In the genomic region with DNA sequence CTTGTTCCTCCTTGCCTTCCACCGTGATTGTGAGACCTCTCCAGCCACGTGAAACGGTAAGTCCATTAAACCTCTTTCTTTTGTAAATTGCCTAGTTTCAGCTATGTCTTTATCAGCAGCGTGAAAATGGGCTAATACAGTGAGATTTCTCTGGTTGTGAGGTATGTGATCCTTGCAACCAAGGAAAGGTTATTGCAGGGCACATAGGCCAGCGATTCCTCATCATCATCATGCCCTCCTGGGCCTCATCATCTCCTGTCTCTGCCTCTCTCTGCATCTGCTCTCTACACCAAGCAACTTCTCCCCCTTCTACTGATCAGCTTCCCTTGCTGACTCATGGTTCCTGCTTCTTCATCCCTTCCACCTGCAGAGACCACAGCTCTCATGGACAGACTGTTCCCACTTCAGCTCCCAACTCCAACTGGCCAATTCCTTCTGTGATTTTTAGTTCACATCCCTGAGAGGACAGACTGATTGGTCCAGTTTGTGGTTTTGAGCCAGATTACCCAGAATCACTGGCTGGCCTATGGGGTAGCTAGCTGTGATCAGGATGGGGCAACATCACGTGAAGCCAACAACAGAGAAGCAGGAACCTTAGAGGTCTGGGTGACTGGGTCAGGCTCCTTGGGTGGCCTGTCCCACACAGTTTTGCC, we compare ENCODE assay signal across 22 cellular contexts. TPM values are rescaled to one million over a fixed set of nuclear protein-coding genes. Genes with fewer than 3 reads are reported as not detected.
A peak's percentile ranks its signal among the peaks of the same experiment; 100 is the strongest.
DNase-seq lines count a peak whose midpoint lies in the region; ATAC-seq and TF ChIP-seq lines count a peak whose summit lies in the region.
"Had no signal": no experiment of that assay in that cellular context is flagged by ENCODE, and none has a peak within 500 bp of the region (broad histone marks: within the 10 kb centered on the region; RNA-seq: fewer than 3 reads in every experiment).

No MANE protein-coding gene starts in this region.

- H3K4me1 Mint-ChIP-seq in endodermal cell: peaks cover 2% of the 10 kb centered on the region
- H3K4me1 Mint-ChIP-seq: T-cell had no signal

- H3K27ac Mint-ChIP-seq in endodermal cell: no peak overlapping the region
- H3K27ac Mint-ChIP-seq: CD4-positive, alpha-beta T cell; T-cell had no signal

- H3K27me3 Mint-ChIP-seq in endodermal cell (ENCODE audit: insufficient read depth): peaks cover 2% of the 10 kb centered on the region
- H3K27me3 Mint-ChIP-seq: CD4-positive, alpha-beta T cell; T-cell had no signal

- no peak overlapping the region for H3K27ac ChIP-seq in DND-41 (ENCODE audit: low read length)
- no peak overlapping the region for H3K27ac ChIP-seq in endodermal cell (ENCODE audit: low read depth, low read length)
- H3K27ac ChIP-seq in neuronal stem cell (replicated peaks; ENCODE audit: low read length): no peak overlapping the region
- H3K27ac ChIP-seq: GM23248, PC-9 had no signal

- no peak overlapping the region for H2BK5ac ChIP-seq in neuronal stem cell (ENCODE audit: low read length)

- H4K20me1 ChIP-seq in DND-41 (ENCODE audit: insufficient read depth, low read length): no peaks in the 10 kb centered on the region

- no peaks in the 10 kb centered on the region for H3K79me2 ChIP-seq in DND-41 (ENCODE audit: insufficient read depth, low read length)

- H2BK120ac ChIP-seq in neuronal stem cell (ENCODE audit: low read depth, low read length): no peak overlapping the region

- no peak overlapping the region for H3K23ac ChIP-seq in neuronal stem cell (ENCODE audit: low read depth, low read length, poor library complexity)

- no peak overlapping the region for H3K4me3 Mint-ChIP-seq in endodermal cell
- H3K4me3 Mint-ChIP-seq: CD4-positive, alpha-beta T cell; T-cell had no signal

- TF ChIP-seq CTCF in DND-41 (IDR thresholded peaks at IDR 0.05; ENCODE audit: borderline replicate concordance, extremely low read depth, low read length, poor library complexity, severe bottlenecking) (no peak), endodermal cell (conservative IDR thresholded peaks at IDR 0.05) (no peak)

- peaks cover 3% of the 10 kb centered on the region for H3K79me1 ChIP-seq in neuronal stem cell (ENCODE audit: low read depth, low read length)

- H3K4me3 ChIP-seq in DND-41 (ENCODE audit: low read depth in 1 of 2, low read length in 2 of 2) (no peak overlapping the region), endodermal cell (ENCODE audit: low read length) (peak overlapping the region; percentile 3), neuronal stem cell (ENCODE audit: low read length in 2 of 2) (no peak overlapping the region)
- H3K4me3 ChIP-seq: GM23248, PC-9 had no signal

- DNase-seq in DND-41 (no peak), LHCN-M2 (ENCODE audit: low read depth) (peak; percentile 47), endodermal cell (no peak), neuronal stem cell (ENCODE audit: low spot score) (no peak), NCI-H187 (lab: John Stamatoyannopoulos, UW) (no peak), GOT3 (lab: John Stamatoyannopoulos, UW) (no peak)
- DNase-seq: ACHN; Calu3; CD4-positive, alpha-beta T cell; DMS79; GM23248; MM.1S; NCI-H1417; NCI-H2029 treated with DMSO at 0.1 percent for 48 hours; NCI-H2171 treated with DMSO at 0.1 percent for 48 hours; NCI-H446 treated with DMSO at 0.1 percent for 48 hours; NCI-H748 treated with DMSO at 0.1 percent for 48 hours; PC-9; SK-N-SH; T-cell had no signal

- H3K9ac ChIP-seq in DND-41 (ENCODE audit: low read depth, low read length) (no peak overlapping the region), endodermal cell (ENCODE audit: extremely low read depth, low read length, poor library complexity, severe bottlenecking) (no peak overlapping the region), neuronal stem cell (ENCODE audit: low read depth, low read length, poor library complexity) (no peak overlapping the region)
- H3K9ac ChIP-seq: GM23248, SK-N-SH had no signal

- peak overlapping the region; percentile 47 for H2AK5ac ChIP-seq in neuronal stem cell (ENCODE audit: low read depth, low read length)

- H2AFZ ChIP-seq in DND-41 (ENCODE audit: low read depth, low read length) (no peak overlapping the region), neuronal stem cell (ENCODE audit: low read length) (no peak overlapping the region)
- H2AFZ ChIP-seq: GM23248, PC-9 had no signal

- no peaks in the 10 kb centered on the region for H3K4me1 ChIP-seq in DND-41 (ENCODE audit: insufficient read depth, low read length)
- H3K4me1 ChIP-seq in endodermal cell (ENCODE audit: control insufficient read depth, insufficient read depth, low read length): no peaks in the 10 kb centered on the region
- no peaks in the 10 kb centered on the region for H3K4me1 ChIP-seq in neuronal stem cell (ENCODE audit: control insufficient read depth in 2 of 2, insufficient read depth in 1 of 2, low read depth in 1 of 2, low read length in 2 of 2)

- H4K91ac ChIP-seq in neuronal stem cell (ENCODE audit: low read depth, low read length, poor library complexity): peak overlapping the region; percentile 69

- no peaks in the 10 kb centered on the region for H3K27me3 ChIP-seq in DND-41 (ENCODE audit: insufficient read depth, low read length, poor library complexity)
- no peaks in the 10 kb centered on the region for H3K27me3 ChIP-seq in endodermal cell (ENCODE audit: control insufficient read depth, insufficient read depth, low read length, poor library complexity, severe bottlenecking)
- no peaks in the 10 kb centered on the region for H3K27me3 ChIP-seq in neuronal stem cell (ENCODE audit: control insufficient read depth in 3 of 3, insufficient read depth in 3 of 3, low read depth in 1 of 3, low read length in 3 of 3)

- ATAC-seq in DND-41 (ENCODE audit: insufficient read depth, low read depth) (peak; percentile 48; the same call in 2 of the 3 replicates), GM18520 (IDR thresholded peaks at IDR 0.05; ENCODE audit: unreplicated experiment) (no peak)
- ATAC-seq: Right ventricle myocardium inferior, T-cell had no signal

- H3K14ac ChIP-seq in neuronal stem cell (ENCODE audit: low read length): no peak overlapping the region

- no peak overlapping the region for H3K4ac ChIP-seq in neuronal stem cell (ENCODE audit: low read length)

- no peak overlapping the region for H2BK15ac ChIP-seq in neuronal stem cell (ENCODE audit: low read length)

- H3K36me3 ChIP-seq in DND-41 (ENCODE audit: insufficient read depth, low read length) (no peaks in the 10 kb centered on the region), endodermal cell (ENCODE audit: control insufficient read depth, insufficient read depth, low read length) (no peaks in the 10 kb centered on the region), neuronal stem cell (replicated peaks in 1 of 2; ENCODE audit: control insufficient read depth in 2 of 2, insufficient read depth in 2 of 2, low read length in 2 of 2) (peaks cover 11 to 12% of the 10 kb centered on the region in 2 donors)

- H3K36me3 Mint-ChIP-seq in endodermal cell (ENCODE audit: low read depth): peaks cover 5% of the 10 kb centered on the region
- H3K36me3 Mint-ChIP-seq: T-cell had no signal

- no peak overlapping the region for H3K4me2 ChIP-seq in DND-41 (ENCODE audit: insufficient read depth, low read length)
- H3K4me2 ChIP-seq in neuronal stem cell (ENCODE audit: insufficient read depth, low read length, poor library complexity, severe bottlenecking): no peak overlapping the region
- H3K4me2 ChIP-seq: PC-9, SK-N-SH had no signal

- no peak overlapping the region for H3K18ac ChIP-seq in neuronal stem cell (ENCODE audit: low read length)

- H2BK12ac ChIP-seq in neuronal stem cell (ENCODE audit: low read length): no peak overlapping the region

- H3K9me3 Mint-ChIP-seq in endodermal cell: peaks cover 14% of the 10 kb centered on the region
- H3K9me3 Mint-ChIP-seq: CD4-positive, alpha-beta T cell; T-cell had no signal

- H4K8ac ChIP-seq in neuronal stem cell (ENCODE audit: low read depth, low read length): peak overlapping the region; percentile 95

- H3K9me3 ChIP-seq in DND-41 (ENCODE audit: insufficient read depth, low read length, severe bottlenecking) (peaks cover 4% of the 10 kb centered on the region), endodermal cell (ENCODE audit: control insufficient read depth, low read length) (peaks cover 7% of the 10 kb centered on the region), neuronal stem cell (replicated peaks in 1 of 2; ENCODE audit: control insufficient read depth in 2 of 2, insufficient read depth in 1 of 2, low read depth in 1 of 2, low read length in 2 of 2) (peaks cover 0 to 4% of the 10 kb centered on the region in 2 donors)
- H3K9me3 ChIP-seq: SK-N-SH had no signal

- WGBS in endodermal cell (ENCODE audit: insufficient coverage in 1 of 2, insufficient read length in 1 of 2), 2 experiments: 89 to 93% methylated on average over 4 to 6 of the region's 6 CpGs
- WGBS in neuronal stem cell (ENCODE audit: extremely low coverage in 2 of 2, insufficient read length in 2 of 2, insufficient replicate concordance in 1 of 2), 2 donors: no CpG with 5 or more reads among the region's 6 CpGs

RNA-seq across cellular contexts. Expression of gene LIX1, which starts 53.1 kb away (rescaled TPM):
- total RNA-seq in LHCN-M2 (2014; rRNA removed) (not detected in 2 replicates), endodermal cell (under 1 TPM; 0.09 to 0.15 TPM)
- polyA plus RNA-seq in LHCN-M2 (2012): not detected
- polyA plus RNA-seq in endodermal cell (2013, experiment 1 of 2): 19.4 TPM
- polyA plus RNA-seq in endodermal cell (2013, experiment 2 of 2): 16.8 TPM
- 131 TPM for polyA plus RNA-seq in neuronal stem cell (2013, experiment 1 of 2)
- polyA plus RNA-seq in neuronal stem cell (2013, experiment 2 of 2): 135 TPM
- total RNA-seq: Calu3; CD4-positive, alpha-beta T cell; GM23248; PC-9; Right ventricle myocardium inferior; T-cell had no signal
- polyA plus RNA-seq: GM23248, SK-N-SH had no signal
